Comparison of ENCODE assay signal across 8 cellular contexts in the genomic region with DNA sequence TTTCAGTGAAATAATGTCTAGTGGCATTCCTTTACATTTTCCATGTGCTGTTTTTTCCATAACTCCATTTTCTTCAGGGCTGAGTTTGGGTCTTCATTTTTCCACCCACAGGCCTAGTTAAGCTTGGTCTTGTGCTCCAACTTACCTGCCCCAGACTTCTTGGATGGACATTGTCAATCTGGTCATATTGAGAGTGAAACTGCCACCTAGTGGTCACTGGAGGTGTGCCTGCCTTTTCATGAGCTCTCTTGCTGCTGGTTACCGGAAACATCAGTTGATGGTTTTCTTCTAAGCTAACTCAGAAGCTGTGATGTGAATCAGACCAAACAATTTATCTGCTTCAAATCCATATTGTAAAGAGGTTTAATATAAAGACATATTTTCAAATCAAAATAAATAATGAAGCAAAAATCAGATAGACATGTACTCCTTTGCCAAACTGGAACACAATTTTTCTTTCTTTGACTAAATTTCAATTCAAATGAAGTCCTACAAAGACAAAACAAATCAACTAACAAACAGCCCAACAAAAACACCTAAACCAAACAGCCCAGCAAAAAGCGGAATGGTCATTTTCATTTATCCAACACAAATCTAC.
DNase-seq lines count a peak whose midpoint lies in the region; ATAC-seq, FAIRE-seq and TF ChIP-seq lines count a peak whose summit lies in the region.

No MANE protein-coding gene starts in this region.

- peaks cover 50% of the 10 kb centered on the region for H3K4me1 Mint-ChIP-seq in CD4-positive, alpha-beta T cell (ENCODE audit: low read depth)
- H3K4me1 Mint-ChIP-seq in activated T-helper 17 cell treated with anti-CD3 and anti-CD28 coated beads, Interleukin-2, amount 50 U/mL, for 72 hours, result peaks cover 29% of the 10 kb centered on the region

- H3K27ac Mint-ChIP-seq in CD4-positive, alpha-beta T cell, result peak overlapping the region; percentile 55
- H3K27ac Mint-ChIP-seq in activated T-helper 17 cell treated with anti-CD3 and anti-CD28 coated beads, Interleukin-2, amount 50 U/mL, for 72 hours, result peak overlapping the region; percentile 6

- H3K36me3 Mint-ChIP-seq in CD4-positive, alpha-beta T cell (ENCODE audit: low read depth), result no peaks in the 10 kb centered on the region
- H3K36me3 Mint-ChIP-seq in activated T-helper 17 cell treated with anti-CD3 and anti-CD28 coated beads, Interleukin-2, amount 50 U/mL, for 72 hours (ENCODE audit: low read depth), result no peaks in the 10 kb centered on the region

- POLR2A ChIA-PET in CD4-positive, alpha-beta T cell (lab: Charles Lee), result interaction anchor here (0.6 to 4.6 kb wide), 19 partner anchors 8 to 259 kb away, joined by 3 to 29 read pairs (median 6); a partner anchor contains a TSS

- H3K4me2 ChIP-seq in trophoblast cell (ENCODE audit: low read length), result no peak overlapping the region

- H3K27ac ChIP-seq in CD4-positive, alpha-beta T cell (ENCODE audit: low read depth, low read length), result peak overlapping the region; percentile 7
- H3K27ac ChIP-seq in foreskin keratinocyte, result no peak overlapping the region
- no peak overlapping the region for H3K27ac ChIP-seq in trophoblast cell (ENCODE audit: low read depth, low read length)

- H3K9me3 Mint-ChIP-seq in CD4-positive, alpha-beta T cell, result no peaks in the 10 kb centered on the region
- no peaks in the 10 kb centered on the region for H3K9me3 Mint-ChIP-seq in activated T-helper 17 cell treated with anti-CD3 and anti-CD28 coated beads, Interleukin-2, amount 50 U/mL, for 72 hours

- H3K4ac ChIP-seq in trophoblast cell (ENCODE audit: low read depth, low read length), result no peak overlapping the region

- no peaks in the 10 kb centered on the region for H3K4me1 ChIP-seq in foreskin keratinocyte
- H3K4me1 ChIP-seq in trophoblast cell (ENCODE audit: control insufficient read depth in 1 of 2, insufficient read depth in 2 of 2, low read length in 2 of 2), result peaks cover 3 to 8% of the 10 kb centered on the region in 2 experiments

- H2AK5ac ChIP-seq in trophoblast cell (ENCODE audit: low read length), result no peak overlapping the region

- H2BK120ac ChIP-seq in trophoblast cell (ENCODE audit: insufficient read depth, low read length, poor library complexity), result no peak overlapping the region

- peaks cover 3% of the 10 kb centered on the region for H3K79me1 ChIP-seq in trophoblast cell (ENCODE audit: low read length)

- H3K4me3 ChIP-seq in trophoblast cell (ENCODE audit: low read depth, low read length), result no peak overlapping the region

- no peak overlapping the region for H2BK12ac ChIP-seq in trophoblast cell (ENCODE audit: low read length)

- H3K4me3 Mint-ChIP-seq in CD4-positive, alpha-beta T cell, result peak overlapping the region; percentile 2
- peak overlapping the region; percentile 70 for H3K4me3 Mint-ChIP-seq in activated T-helper 17 cell treated with anti-CD3 and anti-CD28 coated beads, Interleukin-2, amount 50 U/mL, for 72 hours

- no peaks in the 10 kb centered on the region for H3K27me3 Mint-ChIP-seq in CD4-positive, alpha-beta T cell
- no peaks in the 10 kb centered on the region for H3K27me3 Mint-ChIP-seq in activated T-helper 17 cell treated with anti-CD3 and anti-CD28 coated beads, Interleukin-2, amount 50 U/mL, for 72 hours

- CTCF ChIA-PET in CD4-positive, alpha-beta T cell (lab: Charles Lee), result interaction anchor here (0.6 to 4.0 kb wide), 41 partner anchors 8 to 259 kb away, joined by 3 to 75 read pairs (median 5); a partner anchor contains a TSS

- no peak overlapping the region for H4K8ac ChIP-seq in trophoblast cell (ENCODE audit: low read depth, low read length)

- TF ChIP-seq CTCF in CD4-positive, alpha-beta T cell (IDR thresholded peaks at IDR 0.05), result peak; percentile 96
- peak; percentile 77 for TF ChIP-seq CTCF in foreskin keratinocyte (conservative IDR thresholded peaks at IDR 0.05)

- H2AFZ ChIP-seq in trophoblast cell (ENCODE audit: insufficient read depth, low read length, poor library complexity), result no peak overlapping the region

- DNase-seq in CD4-positive, alpha-beta T cell, result peak; percentile 53 to 70 (median 58)
- DNase-seq in RCC 7860 (ENCODE audit: low spot score) (peak; percentile 22), foreskin keratinocyte (peak in 1 of 2 donors; percentile 55), trophoblast cell (peak; percentile 63 to 88)

- FAIRE-seq in RCC 7860 (lab: Jason Lieb, UNC), result peak; percentile 2

- no peak overlapping the region for H3K18ac ChIP-seq in trophoblast cell (ENCODE audit: low read length)

- H3K23ac ChIP-seq in trophoblast cell (ENCODE audit: low read length), result no peak overlapping the region

- H3K9me3 ChIP-seq in CD4-positive, alpha-beta T cell (ENCODE audit: control insufficient read depth, low read length), result no peaks in the 10 kb centered on the region
- H3K9me3 ChIP-seq in trophoblast cell (ENCODE audit: insufficient read depth, low read depth, low read length), result no peaks in the 10 kb centered on the region

- no peaks in the 10 kb centered on the region for H3K79me2 ChIP-seq in trophoblast cell (ENCODE audit: control insufficient read depth, insufficient read depth, low read length, poor library complexity)

- H4K91ac ChIP-seq in trophoblast cell (ENCODE audit: low read depth, low read length), result no peak overlapping the region

- no peak overlapping the region for H4K12ac ChIP-seq in trophoblast cell (ENCODE audit: low read depth, low read length)

- H2BK5ac ChIP-seq in trophoblast cell (ENCODE audit: low read depth, low read length, poor library complexity), result no peak overlapping the region

- no peaks in the 10 kb centered on the region for H3K36me3 ChIP-seq in trophoblast cell (ENCODE audit: control insufficient read depth in 1 of 2, insufficient read depth in 2 of 2, low read length in 2 of 2)

- H3K14ac ChIP-seq in trophoblast cell (ENCODE audit: low read length), result no peak overlapping the region

- no peak overlapping the region for H3K9ac ChIP-seq in trophoblast cell (ENCODE audit: low read length)

- intact Hi-C loops in CD4-positive, alpha-beta T cell (cut with DNase I, micrococcal nuclease), result loop anchor here (1.0 to 10.0 kb wide), 5 partner anchors 15 to 1575 kb away; a partner anchor contains a TSS

- ATAC-seq in CD4-positive, alpha-beta T cell (ENCODE audit: poor library complexity), result peak; percentile 59
- ATAC-seq in GM19043 (IDR thresholded peaks at IDR 0.05; ENCODE audit: low read depth, unreplicated experiment), result peak; percentile 46
- peak; percentile 41 for ATAC-seq in HG03575 (IDR thresholded peaks at IDR 0.05; ENCODE audit: extremely low read depth, insufficient number of reproducible peaks, low FRiP score, unreplicated experiment)
- peak; percentile 48 for ATAC-seq in activated T-helper 17 cell treated with anti-CD3 and anti-CD28 coated beads, Interleukin-2, amount 50 U/mL, for 72 hours (replicated peaks)
- ATAC-seq in foreskin keratinocyte, result peak; percentile 54
- ATAC-seq in HG03039 (IDR thresholded peaks at IDR 0.05; ENCODE audit: unreplicated experiment), result no peak

- H3K27me3 ChIP-seq in CD4-positive, alpha-beta T cell (ENCODE audit: control insufficient read depth, insufficient read depth, low read length), result no peaks in the 10 kb centered on the region
- H3K27me3 ChIP-seq in foreskin keratinocyte, result peaks cover 7% of the 10 kb centered on the region
- H3K27me3 ChIP-seq in trophoblast cell (ENCODE audit: insufficient read depth, low read length), result no peaks in the 10 kb centered on the region

- no CpG with 5 or more reads among the region's 2 CpGs for WGBS in trophoblast cell (ENCODE audit: extremely low coverage, insufficient coverage, insufficient read length)
